Comparison of ENCODE assay signal across 9 cellular contexts in genomic region chrX:29478336-29479069, GRCh38.
DNase-seq lines count a peak whose midpoint lies in the region; ATAC-seq and TF ChIP-seq lines count a peak whose summit lies in the region.
"Had no signal": no experiment of that assay in that cellular context is flagged by ENCODE, and none has a peak within 500 bp of the region (broad histone marks: within the 10 kb centered on the region; RNA-seq: fewer than 3 reads in every experiment).

No MANE protein-coding gene starts in this region.

- H3K27ac ChIP-seq in OCI-LY7 (ENCODE audit: low read depth, low read length, poor library complexity, severe bottlenecking), result no peak overlapping the region
- H3K27ac ChIP-seq in upper lobe of right lung, result no peak overlapping the region

- POLR2A ChIA-PET in OCI-LY7 (lab: Charles Lee), result no interaction called here

- no peak overlapping the region for H3K27ac Mint-ChIP-seq in T-helper 17 cell
- H3K27ac Mint-ChIP-seq: activated naive CD8-positive, alpha-beta T cell treated with anti-CD3 and anti-CD28 coated beads, Interleukin-2, amount 10 ng/mL, durations not matched to agents 7 days and 5 days had no signal

- H3K36me3 ChIP-seq in GM06990 (ENCODE audit: control insufficient read depth, insufficient read depth, low read length) (no peaks in the 10 kb centered on the region), OCI-LY7 (ENCODE audit: insufficient read depth, low read length) (no peaks in the 10 kb centered on the region), upper lobe of right lung (no peaks in the 10 kb centered on the region)

- no peak overlapping the region for H3K4me2 ChIP-seq in OCI-LY7 (ENCODE audit: low read length)

- TF ChIP-seq CTCF in GM06990 (IDR thresholded peaks at IDR 0.05; ENCODE audit: insufficient read depth, low read length, poor library complexity, severe bottlenecking), result peak; percentile 90
- TF ChIP-seq CTCF in OCI-LY7 (conservative IDR thresholded peaks at IDR 0.05; ENCODE audit: low read length), result peak; percentile 58
- TF ChIP-seq CTCF in upper lobe of right lung (IDR thresholded peaks at IDR 0.05), result peak; percentile 49

- ATAC-seq in GM19455 (IDR thresholded peaks at IDR 0.05; ENCODE audit: unreplicated experiment) (peak; percentile 96), HG03342 (IDR thresholded peaks at IDR 0.05; ENCODE audit: unreplicated experiment) (peak; percentile 88), upper lobe of right lung (peak; percentile 83), T-helper 17 cell (no peak)

- H3K36me3 Mint-ChIP-seq in T-helper 17 cell (ENCODE audit: low read depth), result no peaks in the 10 kb centered on the region
- H3K36me3 Mint-ChIP-seq: activated naive CD8-positive, alpha-beta T cell treated with anti-CD3 and anti-CD28 coated beads, Interleukin-2, amount 10 ng/mL, durations not matched to agents 7 days and 5 days had no signal

- H3K4me3 Mint-ChIP-seq in T-helper 17 cell, result no peak overlapping the region
- H3K4me3 Mint-ChIP-seq: activated naive CD8-positive, alpha-beta T cell treated with anti-CD3 and anti-CD28 coated beads, Interleukin-2, amount 10 ng/mL, durations not matched to agents 7 days and 5 days had no signal

- H3K4me3 ChIP-seq in GM06990 (replicated peaks; ENCODE audit: low read depth, low read length) (peak overlapping the region; percentile 70), OCI-LY7 (ENCODE audit: low read depth, low read length, poor library complexity, severe bottlenecking) (no peak overlapping the region), upper lobe of right lung (no peak overlapping the region)

- H3K27me3 Mint-ChIP-seq in T-helper 17 cell, result no peaks in the 10 kb centered on the region
- H3K27me3 Mint-ChIP-seq: activated naive CD8-positive, alpha-beta T cell treated with anti-CD3 and anti-CD28 coated beads, Interleukin-2, amount 10 ng/mL, durations not matched to agents 7 days and 5 days had no signal

- H3K4me1 ChIP-seq in OCI-LY7 (ENCODE audit: insufficient read depth, low read length, poor library complexity, severe bottlenecking), result no peaks in the 10 kb centered on the region
- H3K4me1 ChIP-seq in upper lobe of right lung, result no peaks in the 10 kb centered on the region

- H3K79me2 ChIP-seq in OCI-LY7 (ENCODE audit: insufficient read depth, low read depth, low read length), result no peaks in the 10 kb centered on the region

- H3K9me2 ChIP-seq in OCI-LY7 (ENCODE audit: insufficient read depth, low read length), result no peaks in the 10 kb centered on the region

- H4K20me1 ChIP-seq in OCI-LY7 (ENCODE audit: insufficient read depth, low read length), result no peaks in the 10 kb centered on the region

- H3K4me1 Mint-ChIP-seq in T-helper 17 cell, result no peaks in the 10 kb centered on the region
- H3K4me1 Mint-ChIP-seq: activated naive CD8-positive, alpha-beta T cell treated with anti-CD3 and anti-CD28 coated beads, Interleukin-2, amount 10 ng/mL, durations not matched to agents 7 days and 5 days had no signal

- H2AFZ ChIP-seq in OCI-LY7 (ENCODE audit: low read length), result no peak overlapping the region

- no TSS peak for BruUV-seq in OCI-LY7 (replicated peaks; lab: Mats Ljungman, UMichigan)

- CTCF ChIA-PET in OCI-LY7 (lab: Charles Lee; ENCODE audit: unreplicated experiment), result no interaction called here

- H3K27me3 ChIP-seq in GM06990 (replicated peaks; ENCODE audit: control insufficient read depth, insufficient read depth, low read length), result no peaks in the 10 kb centered on the region
- H3K27me3 ChIP-seq in upper lobe of right lung, result no peaks in the 10 kb centered on the region

- no peaks in the 10 kb centered on the region for H3K9me3 ChIP-seq in OCI-LY7 (ENCODE audit: low read length)
- H3K9me3 ChIP-seq in upper lobe of right lung, result no peaks in the 10 kb centered on the region
- H3K9me3 ChIP-seq in T-helper 17 cell (ENCODE audit: control insufficient read depth, low read length, poor library complexity, severe bottlenecking), result no peaks in the 10 kb centered on the region

- intact Hi-C loops in OCI-LY7 (cut with micrococcal nuclease; ENCODE audit: unreplicated experiment), result no loop called here
- intact Hi-C loops in upper lobe of right lung (cut with DNase I), result no loop called here

- DNase-seq in GM06990 (ENCODE audit: extremely low read depth, insufficient read length) (peak; percentile 42), OCI-LY7 (ENCODE audit: low spot score) (peak; percentile 8), fibroblast of the conjunctiva (ENCODE audit: low read depth) (peak; percentile 30), upper lobe of right lung (no peak), ureter (ENCODE audit: low spot score) (no peak), T-helper 17 cell (no peak)
- DNase-seq: activated naive CD8-positive, alpha-beta T cell treated with anti-CD3 and anti-CD28 coated beads, Interleukin-2, amount 10 ng/mL, durations not matched to agents 7 days and 5 days had no signal

Comparison
In these comparisons a context has a peak if more than half of its experiments do, and no peak if none do; other contexts are left out.
1. DNase-seq: peak in GM06990 (single experiment), OCI-LY7 (single experiment) and fibroblast of the conjunctiva (single experiment); none in upper lobe of right lung (single experiment), ureter (single experiment) and T-helper 17 cell (0 of 3).
2. Peak in every context shown above with its lines, with median percentiles within 50 percentile points of each other: CTCF ChIP-seq.